Comparison of ENCODE assay signal across 19 cellular contexts in the genomic region with DNA sequence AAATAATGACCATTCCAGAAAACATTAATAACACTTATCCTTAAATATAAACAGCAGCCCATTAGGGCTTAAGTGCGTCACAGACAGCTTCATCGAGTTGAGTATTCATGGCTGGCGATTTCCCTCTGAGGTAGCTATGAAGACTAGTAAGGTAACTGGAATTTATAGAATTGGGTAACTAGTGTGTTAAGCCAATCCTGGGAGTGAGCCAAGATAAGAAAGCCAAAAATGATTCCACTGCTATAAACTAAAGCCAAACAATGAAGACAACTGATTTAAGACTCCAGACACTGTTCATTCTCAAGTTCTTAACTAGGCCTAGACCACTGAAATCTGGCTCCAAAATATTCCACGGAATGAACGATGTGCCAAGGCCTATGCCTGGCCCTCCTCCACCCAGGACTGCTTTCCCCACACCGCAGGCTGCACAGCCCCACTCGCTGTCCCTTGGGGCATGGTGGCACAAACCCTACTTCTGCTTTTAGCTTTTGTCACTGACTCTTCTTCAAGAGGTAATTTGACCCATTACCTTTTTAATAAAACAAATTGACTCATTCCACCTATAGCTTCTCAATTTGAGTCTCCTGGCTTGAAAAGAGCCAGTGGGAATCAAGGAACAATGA.
DNase-seq lines count a peak whose midpoint lies in the region; ATAC-seq and TF ChIP-seq lines count a peak whose summit lies in the region.
"Had no signal": no experiment of that assay in that cellular context is flagged by ENCODE, and none has a peak within 500 bp of the region (broad histone marks: within the 10 kb centered on the region; RNA-seq: fewer than 3 reads in every experiment).

No MANE protein-coding gene starts in this region.

- H3K4me1 ChIP-seq in adipocyte (ENCODE audit: control insufficient read depth, insufficient read depth, low read length) = peaks cover 14% of the 10 kb centered on the region
- no peaks in the 10 kb centered on the region for H3K4me1 ChIP-seq in SJCRH30
- H3K4me1 ChIP-seq: ascending aorta, left lung, Peyer's patch had no signal

- peaks cover 15% of the 10 kb centered on the region for H3K4me1 Mint-ChIP-seq in stimulated activated memory B cell treated with anti-CD40 and anti-IgM and Interleukin-4, amounts not matched to agents 10 μg/mL and 1 μg/mL and 100 μg/mL, for 72 hours
- no peaks in the 10 kb centered on the region for H3K4me1 Mint-ChIP-seq in activated CD8-positive, alpha-beta T cell treated with anti-CD3 and anti-CD28 coated beads for 36 hours (ENCODE audit: low read depth)
- H3K4me1 Mint-ChIP-seq: T-cell had no signal

- H3K9ac ChIP-seq in adipocyte (ENCODE audit: low read length) = no peak overlapping the region

- peaks cover 5% of the 10 kb centered on the region for H3K36me3 Mint-ChIP-seq in stimulated activated memory B cell treated with anti-CD40 and anti-IgM and Interleukin-4, amounts not matched to agents 10 μg/mL and 1 μg/mL and 100 μg/mL, for 72 hours
- H3K36me3 Mint-ChIP-seq in activated CD8-positive, alpha-beta T cell treated with anti-CD3 and anti-CD28 coated beads for 36 hours (ENCODE audit: low read depth) = peaks cover 4% of the 10 kb centered on the region

- H3K4me3 Mint-ChIP-seq in stimulated activated memory B cell treated with anti-CD40 and anti-IgM and Interleukin-4, amounts not matched to agents 10 μg/mL and 1 μg/mL and 100 μg/mL, for 72 hours = no peak overlapping the region
- H3K4me3 Mint-ChIP-seq in activated CD8-positive, alpha-beta T cell treated with anti-CD3 and anti-CD28 coated beads for 36 hours = no peak overlapping the region
- H3K4me3 Mint-ChIP-seq: CD4-positive, alpha-beta T cell; T-cell had no signal

- ATAC-seq in stimulated activated memory B cell treated with anti-CD40 and anti-IgM and Interleukin-4, amounts not matched to agents 10 μg/mL and 1 μg/mL and 100 μg/mL, for 72 hours = peak; percentile 90
- ATAC-seq in activated CD8-positive, alpha-beta T cell treated with anti-CD3 and anti-CD28 coated beads for 36 hours = no peak
- no peak for ATAC-seq in GM21619 (IDR thresholded peaks at IDR 0.05; ENCODE audit: unreplicated experiment)
- ATAC-seq: left lung, T-cell had no signal

- peak; percentile 28 for DNase-seq in GM04504 (ENCODE audit: low read depth)
- DNase-seq in adipocyte (ENCODE audit: low read depth) = peak; percentile 30
- peak; percentile 33 to 68 for DNase-seq in foreskin fibroblast
- no peak for DNase-seq in activated CD8-positive, alpha-beta T cell treated with anti-CD3 and anti-CD28 coated beads for 36 hours
- DNase-seq in SJCRH30 = no peak
- DNase-seq: activated effector memory CD4-positive, alpha-beta T cell treated with anti-CD3 and anti-CD28 coated beads, Interleukin-2, amount 50 U/mL, for 16 hours; CD4-positive, alpha-beta T cell; dermis blood vessel endothelial cell; DMS79 treated with DMSO at 0.1 percent for 48 hours; left lung; NCI-H774; Peyer's patch; stimulated activated CD4-positive, alpha-beta T cell treated with anti-CD3 and anti-CD28 coated beads, Interleukin-15, amount 100 ng/mL, for 24 hours; T-cell had no signal

- no peak overlapping the region for H3K27ac ChIP-seq in SJCRH30
- H3K27ac ChIP-seq: ascending aorta, left lung, Peyer's patch had no signal

- H3K9me3 Mint-ChIP-seq in stimulated activated memory B cell treated with anti-CD40 and anti-IgM and Interleukin-4, amounts not matched to agents 10 μg/mL and 1 μg/mL and 100 μg/mL, for 72 hours = no peaks in the 10 kb centered on the region
- H3K9me3 Mint-ChIP-seq in activated CD8-positive, alpha-beta T cell treated with anti-CD3 and anti-CD28 coated beads for 36 hours = peaks cover 2% of the 10 kb centered on the region
- H3K9me3 Mint-ChIP-seq: CD4-positive, alpha-beta T cell had no signal

- POLR2A ChIA-PET in activated CD8-positive, alpha-beta T cell treated with anti-CD3 and anti-CD28 coated beads for 36 hours (lab: Charles Lee) = no interaction called here

- no peaks in the 10 kb centered on the region for H3K27me3 Mint-ChIP-seq in stimulated activated memory B cell treated with anti-CD40 and anti-IgM and Interleukin-4, amounts not matched to agents 10 μg/mL and 1 μg/mL and 100 μg/mL, for 72 hours
- H3K27me3 Mint-ChIP-seq in activated CD8-positive, alpha-beta T cell treated with anti-CD3 and anti-CD28 coated beads for 36 hours = no peaks in the 10 kb centered on the region
- H3K27me3 Mint-ChIP-seq: CD4-positive, alpha-beta T cell; T-cell had no signal

- H3K9me3 ChIP-seq in adipocyte (ENCODE audit: control insufficient read depth, low read length) (no peaks in the 10 kb centered on the region), SJCRH30 (replicated peaks) (no peaks in the 10 kb centered on the region)
- H3K9me3 ChIP-seq: ascending aorta, left lung, Peyer's patch had no signal

- H3K27ac Mint-ChIP-seq in stimulated activated memory B cell treated with anti-CD40 and anti-IgM and Interleukin-4, amounts not matched to agents 10 μg/mL and 1 μg/mL and 100 μg/mL, for 72 hours = no peak overlapping the region
- no peak overlapping the region for H3K27ac Mint-ChIP-seq in activated CD8-positive, alpha-beta T cell treated with anti-CD3 and anti-CD28 coated beads for 36 hours
- H3K27ac Mint-ChIP-seq: CD4-positive, alpha-beta T cell; progenitor cell of endocrine pancreas; T-cell had no signal

- H3K4me3 ChIP-seq in adipocyte (ENCODE audit: low read length) = no peak overlapping the region
- H3K4me3 ChIP-seq in foreskin fibroblast (ENCODE audit: low read depth in 1 of 2, low read length in 2 of 2) = no peak overlapping the region
- H3K4me3 ChIP-seq in SJCRH30 = no peak overlapping the region
- H3K4me3 ChIP-seq: ascending aorta, esophagus muscularis mucosa, left lung, Peyer's patch had no signal

- intact Hi-C loops in activated CD8-positive, alpha-beta T cell treated with anti-CD3 and anti-CD28 coated beads for 36 hours (cut with micrococcal nuclease) = no loop called here

- H3K36me3 ChIP-seq in adipocyte (ENCODE audit: control insufficient read depth, insufficient read depth, low read length, severe bottlenecking) (no peaks in the 10 kb centered on the region), SJCRH30 (no peaks in the 10 kb centered on the region)
- H3K36me3 ChIP-seq: ascending aorta, esophagus muscularis mucosa, left lung, Peyer's patch had no signal

- no peaks in the 10 kb centered on the region for H3K27me3 ChIP-seq in adipocyte (replicated peaks; ENCODE audit: control insufficient read depth, insufficient read depth, low read length)
- H3K27me3 ChIP-seq in SJCRH30 = no peaks in the 10 kb centered on the region
- H3K27me3 ChIP-seq: ascending aorta, esophagus muscularis mucosa, left lung, Peyer's patch had no signal

- CTCF ChIA-PET in activated CD8-positive, alpha-beta T cell treated with anti-CD3 and anti-CD28 coated beads for 36 hours (lab: Charles Lee) = interaction anchor here (1.1 kb wide), 1 partner anchor 14 kb away, joined by 3 read pairs; no protein-coding TSS in a partner anchor

- no peak for TF ChIP-seq CTCF in foreskin fibroblast (IDR thresholded peaks at IDR 0.05; ENCODE audit: low read depth, low read length)
- no peak for TF ChIP-seq CTCF in activated CD8-positive, alpha-beta T cell treated with anti-CD3 and anti-CD28 coated beads for 36 hours (IDR thresholded peaks at IDR 0.05)

Comparison
In these comparisons a context has a peak if more than half of its experiments do, and no peak if none do; other contexts are left out.
1. DNase-seq: peak in GM04504 (single experiment), adipocyte (single experiment) and foreskin fibroblast (2 of 2); none in activated CD8-positive, alpha-beta T cell treated with anti-CD3 and anti-CD28 coated beads for 36 hours (single experiment) and SJCRH30 (0 of 2).